ENCODE assay signal across 17 cellular contexts in genomic region chr13:105616313-105617075, GRCh38.
"Had no signal": no experiment of that assay in that cellular context is flagged by ENCODE, and none has a peak within 500 bp of the region (broad histone marks: within the 10 kb centered on the region; RNA-seq: fewer than 3 reads in every experiment).

No MANE protein-coding gene starts in this region.

- H3K9me3 ChIP-seq: colonic mucosa, neutrophil, tibial artery had no signal

- DNase-seq: activated CD4-positive, alpha-beta memory T cell treated with anti-CD3 and anti-CD28 coated beads, Interleukin-2, amount 10 ng/mL, durations not matched to agents 7 days and 5 days; activated CD4-positive, alpha-beta T cell treated with anti-CD3 and anti-CD28 coated beads for 36 hours; activated gamma-delta T cell treated with Interleukin-2 at 50 U/mL for 16 hours; activated naive CD8-positive, alpha-beta T cell treated with anti-CD3 and anti-CD28 coated beads for 36 hours; activated T-cell treated with anti-CD3 and anti-CD28 coated beads, Interleukin-2, amount 50 U/mL, for 72 hours; aorta; colonic mucosa; effector CD4-positive, alpha-beta T cell; hippocampal formation; midbrain; naive B cell; posterior cingulate gyrus; small intestine; tibial artery had no signal

- H3K4me3 ChIP-seq: cardiac muscle cell, colonic mucosa, tibial artery had no signal

- ATAC-seq: activated CD4-positive, alpha-beta T cell treated with anti-CD3 and anti-CD28 coated beads for 36 hours; activated T-cell treated with anti-CD3 and anti-CD28 coated beads, Interleukin-2, amount 50 U/mL, for 72 hours had no signal

- H3K4me1 ChIP-seq: colonic mucosa had no signal

- H3K27ac ChIP-seq: cardiac muscle cell, colonic mucosa, neutrophil, tibial artery, VCaP had no signal

- FAIRE-seq: small intestine had no signal

- H3K27me3 ChIP-seq: cardiac muscle cell, colonic mucosa, neutrophil, tibial artery had no signal

- H3K36me3 ChIP-seq: cardiac muscle cell, colonic mucosa, neutrophil, tibial artery had no signal
